In the genomic region with DNA sequence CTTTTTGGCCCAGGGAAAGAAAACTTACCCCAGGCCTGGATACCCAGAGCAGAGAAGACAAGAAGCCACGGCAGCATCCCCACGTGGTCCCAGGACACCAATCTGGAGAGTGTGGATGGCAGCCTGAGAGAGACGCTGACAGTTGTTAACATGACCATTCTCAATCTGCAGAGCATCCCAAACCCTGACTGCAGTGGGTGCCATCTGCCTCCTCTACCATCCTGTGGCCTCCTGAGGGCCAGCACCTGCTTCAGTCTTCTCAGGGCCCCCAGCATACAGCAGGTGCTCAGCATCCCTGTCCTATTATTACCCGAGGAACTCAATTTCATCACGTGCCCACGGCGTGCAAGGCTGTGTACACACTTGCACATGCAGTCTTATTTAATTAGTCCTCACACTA, we compare ENCODE assay signal across 1 cellular context.
TF ChIP-seq lines count a peak whose summit lies in the region.

No MANE protein-coding gene starts in this region.

TF ChIP-seq in K562, 482 proteins besides CTCF, POLR2A, EP300 and RAD21:
- TF ChIP-seq, protein P1, sequence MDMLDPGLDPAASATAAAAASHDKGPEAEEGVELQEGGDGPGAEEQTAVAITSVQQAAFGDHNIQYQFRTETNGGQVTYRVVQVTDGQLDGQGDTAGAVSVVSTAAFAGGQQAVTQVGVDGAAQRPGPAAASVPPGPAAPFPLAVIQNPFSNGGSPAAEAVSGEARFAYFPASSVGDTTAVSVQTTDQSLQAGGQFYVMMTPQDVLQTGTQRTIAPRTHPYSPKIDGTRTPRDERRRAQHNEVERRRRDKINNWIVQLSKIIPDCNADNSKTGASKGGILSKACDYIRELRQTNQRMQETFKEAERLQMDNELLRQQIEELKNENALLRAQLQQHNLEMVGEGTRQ (CRISPR knock-in tag; IDR thresholded peaks at IDR 0.05), result 0 out of 2 replicates have a peak, but pooled peaks have one; percentile 1
- TF ChIP-seq NFE2L1 (tag; IDR thresholded peaks at IDR 0.05; ENCODE audit: borderline replicate concordance, low read depth), result no peak
